Comparison of ENCODE assay signal across 12 cellular contexts in the genomic region with DNA sequence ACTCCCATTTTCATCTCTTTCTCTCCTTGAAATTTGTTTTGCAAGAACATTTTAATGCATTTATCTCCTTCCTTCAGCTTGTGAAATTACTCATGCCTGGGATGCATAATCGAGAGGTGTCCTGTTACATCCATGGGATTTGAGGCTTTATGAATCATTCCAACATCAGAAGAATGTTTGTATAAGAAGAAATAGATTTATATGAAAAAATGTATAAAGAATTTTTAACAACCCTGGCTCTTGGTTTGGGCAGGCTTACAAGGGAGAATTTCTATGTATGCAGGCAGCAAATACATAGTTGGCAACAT.
DNase-seq lines count a peak whose midpoint lies in the region; ATAC-seq and TF ChIP-seq lines count a peak whose summit lies in the region.
"Had no signal": no experiment of that assay in that cellular context is flagged by ENCODE, and none has a peak within 500 bp of the region (broad histone marks: within the 10 kb centered on the region; RNA-seq: fewer than 3 reads in every experiment).

No MANE protein-coding gene starts in this region.

- ATAC-seq in PC-3 = peak; percentile 95
- no peak for ATAC-seq in gastrocnemius medialis
- ATAC-seq: activated CD8-positive, alpha-beta memory T cell treated with anti-CD3 and anti-CD28 coated beads, Interleukin-2, amount 10 ng/mL, durations not matched to agents 7 days and 5 days; GM12878 had no signal

- H2AFZ ChIP-seq in PC-3 (ENCODE audit: low read length) (no peak overlapping the region), osteoblast (ENCODE audit: low read length) (no peak overlapping the region)

- peaks cover 3% of the 10 kb centered on the region for H3F3A ChIP-seq in PC-3 (ENCODE audit: low read length, unreplicated experiment)

- no peak for TF ChIP-seq CTCF in PC-3 (conservative IDR thresholded peaks at IDR 0.05; ENCODE audit: low read depth, low read length)
- TF ChIP-seq CTCF in osteoblast (IDR thresholded peaks at IDR 0.05; ENCODE audit: extremely low read depth, low read depth, low read length) = no peak
- no peak for TF ChIP-seq CTCF in gastrocnemius medialis (IDR thresholded peaks at IDR 0.05 in 4 of 5, conservative IDR thresholded peaks at IDR 0.05 in 1 of 5)

- peaks cover 28% of the 10 kb centered on the region for H3K4me1 ChIP-seq in PC-3 (ENCODE audit: insufficient read depth, low read length)
- peaks cover 36% of the 10 kb centered on the region for H3K4me1 ChIP-seq in osteoblast (ENCODE audit: insufficient read depth, low read length)
- no peaks in the 10 kb centered on the region for H3K4me1 ChIP-seq in gastrocnemius medialis

- in situ Hi-C loops in gastrocnemius medialis (cut with MboI; ENCODE audit: low sequenced_read_pairs in 4 of 4) = loop anchor here in 1 of 4 donors (25.0 kb wide), 1 partner anchor 287 kb away; no protein-coding TSS in a partner anchor

- H3K4me2 ChIP-seq in PC-3 (ENCODE audit: low read length) (peak overlapping the region; percentile 75), osteoblast (ENCODE audit: insufficient read depth, low read length) (peak overlapping the region; percentile 69)

- no TSS peak for BruUV-seq in PC-3 (replicated peaks; lab: Mats Ljungman, UMichigan)

- peak overlapping the region; percentile 20; the same call in 1 of the 2 replicates for H3K9ac ChIP-seq in PC-3 (ENCODE audit: low read length)

- DNase-seq in EH (ENCODE audit: low read depth) (peak; percentile 93), PC-3 (peak; percentile 94), dedifferentiated amniotic fluid mesenchymal stem cell (ENCODE audit: extremely low spot score) (peak; percentile 94), osteoblast (ENCODE audit: insufficient read length, low spot score, missing footprints) (no peak), COLO668 (lab: John Stamatoyannopoulos, UW; ENCODE audit: unreplicated experiment) (no peak), NCI-H345 (lab: John Stamatoyannopoulos, UW) (no peak), GM19238 (ENCODE audit: insufficient read length, low spot score) (no peak), gastrocnemius medialis (no peak)
- DNase-seq: activated CD8-positive, alpha-beta memory T cell treated with anti-CD3 and anti-CD28 coated beads, Interleukin-2, amount 10 ng/mL, durations not matched to agents 7 days and 5 days; activated naive CD8-positive, alpha-beta T cell treated with anti-CD3 and anti-CD28 coated beads for 36 hours; NCI-H446 had no signal

- H3K4me3 ChIP-seq in PC-3 (ENCODE audit: low read length) (peak overlapping the region; percentile 43; the same call in 1 of the 2 replicates), osteoblast (ENCODE audit: insufficient read depth, low read length) (peak overlapping the region; percentile 17), gastrocnemius medialis (no peak overlapping the region)
- H3K4me3 ChIP-seq: GM12878 had no signal

- CTCF ChIA-PET in PC-3 (lab: Charles Lee) = no interaction called here

- no peaks in the 10 kb centered on the region for H3K27me3 ChIP-seq in PC-3 (ENCODE audit: low read length)
- no peaks in the 10 kb centered on the region for H3K27me3 ChIP-seq in osteoblast (ENCODE audit: insufficient read depth, low read length)
- H3K27me3 ChIP-seq in gastrocnemius medialis = no peaks in the 10 kb centered on the region

- H3K79me2 ChIP-seq in PC-3 (ENCODE audit: low read length) = no peaks in the 10 kb centered on the region
- H3K79me2 ChIP-seq in osteoblast (ENCODE audit: insufficient read depth, low read length) = no peaks in the 10 kb centered on the region

- peak overlapping the region; percentile 81 for H3K27ac ChIP-seq in PC-3 (ENCODE audit: low read length)
- peak overlapping the region; percentile 73 for H3K27ac ChIP-seq in osteoblast (ENCODE audit: low read depth, low read length)
- no peak overlapping the region for H3K27ac ChIP-seq in gastrocnemius medialis

- intact Hi-C loops in PC-3 (cut with micrococcal nuclease) = loop anchor here (1.0 to 5.0 kb wide), 4 partner anchors 16 to 267 kb away; a partner anchor contains a TSS
- intact Hi-C loops in gastrocnemius medialis (cut with DNase I; ENCODE audit: low total_unique reads) = no loop called here

- H3K9me2 ChIP-seq in PC-3 (replicated peaks; ENCODE audit: low read length) = no peaks in the 10 kb centered on the region

- no peaks in the 10 kb centered on the region for H4K20me1 ChIP-seq in PC-3 (ENCODE audit: low read length)
- no peaks in the 10 kb centered on the region for H4K20me1 ChIP-seq in osteoblast (ENCODE audit: insufficient read depth, low read length)

- H3K36me3 ChIP-seq in PC-3 (ENCODE audit: low read depth, low read length) (no peaks in the 10 kb centered on the region), osteoblast (ENCODE audit: insufficient read depth, low read length) (no peaks in the 10 kb centered on the region), gastrocnemius medialis (no peaks in the 10 kb centered on the region)

- no peak for TF ChIP-seq POLR2A in gastrocnemius medialis (IDR thresholded peaks at IDR 0.05)

- no peaks in the 10 kb centered on the region for H3K9me3 ChIP-seq in PC-3 (ENCODE audit: low read length)
- H3K9me3 ChIP-seq in osteoblast (ENCODE audit: low read depth, low read length) = no peaks in the 10 kb centered on the region
- H3K9me3 ChIP-seq in gastrocnemius medialis = no peaks in the 10 kb centered on the region

- POLR2A ChIA-PET in PC-3 (lab: Charles Lee; ENCODE audit: unreplicated experiment) = interaction anchor here (0.7 kb wide), 3 partner anchors 16 to 315 kb away, joined by 3 to 8 read pairs (median 5); no protein-coding TSS in a partner anchor

Comparison
In these comparisons a context has a peak if more than half of its experiments do, and no peak if none do; other contexts are left out.
1. DNase-seq: peak in EH (single experiment), PC-3 (single experiment) and dedifferentiated amniotic fluid mesenchymal stem cell (single experiment); none in osteoblast (single experiment), COLO668 (single experiment), NCI-H345 (single experiment), GM19238 (single experiment) and gastrocnemius medialis (0 of 2).
2. H3K27ac ChIP-seq: peak in PC-3 (single experiment) and osteoblast (single experiment); none in gastrocnemius medialis (0 of 4).
3. H3K4me3 ChIP-seq: peak in PC-3 (single experiment) and osteoblast (single experiment); none in gastrocnemius medialis (0 of 4).